Comparison of ENCODE assay signal across 33 cellular contexts in genomic region chr9:137066096-137066861, GRCh38. TPM values are rescaled to one million over a fixed set of nuclear protein-coding genes. Genes with fewer than 3 reads are reported as not detected.
"Had no signal": no experiment of that assay in that cellular context is flagged by ENCODE, and none has a peak within 500 bp of the region (broad histone marks: within the 10 kb centered on the region; RNA-seq: fewer than 3 reads in every experiment).

No MANE protein-coding gene starts in this region.

- DNase-seq: activated CD4-positive, alpha-beta T cell treated with anti-CD3 and anti-CD28 coated beads, Interleukin-2, amount 10 ng/mL, durations not matched to agents 24 days and 14 days; activated CD4-positive, alpha-beta T cell treated with anti-CD3 and anti-CD28 coated beads, Interleukin-2, amount 50 U/mL, for 4 hours; activated CD8-positive, alpha-beta T cell treated with anti-CD3 and anti-CD28 coated beads for 36 hours; activated gamma-delta T cell; activated naive CD4-positive, alpha-beta T cell treated with Interleukin-2 at 50 U/mL for 16 hours; activated T-cell treated with anti-CD3 and anti-CD28 coated beads, Interleukin-2, amount 50 U/mL, for 24 hours; adrenal gland; body of pancreas; cerebellar nuclear complex; Kasumi-1; KG1; MM.1S; MV-4-11; NCI-H1092; NCI-H1436 treated with DMSO at 0.1 percent for 48 hours; NCI-H1694 treated with DMSO at 0.1 percent for 48 hours; NCI-H2029; NCI-H510A; NCI-H526; NCI-H748 treated with DMSO at 0.1 percent for 48 hours; NK-92 treated with Interleukin-12 subunit alpha and Interleukin-12 subunit beta, amount 100 ng/mL, for 24 hours; PC-3; Peyer's patch; Right ventricle myocardium superior; RPMI8226; SW 1271; T-helper 1 cell; T1000 had no signal

- H3K36me3 Mint-ChIP-seq: activated naive CD4-positive, alpha-beta T cell treated with anti-CD3 and anti-CD28 coated beads, Interleukin-2, amount 50 U/mL, for 24 hours had no signal

- H3K27ac ChIP-seq: adrenal gland, body of pancreas, breast epithelium, Peyer's patch had no signal

- H3K36me3 ChIP-seq: adrenal gland, breast epithelium, Peyer's patch had no signal

- H3K27me3 ChIP-seq: body of pancreas had no signal

- H3K4me3 ChIP-seq: adrenal gland, body of pancreas, breast epithelium, Peyer's patch had no signal

- H3K9me3 ChIP-seq: adrenal gland, body of pancreas, breast epithelium, Peyer's patch had no signal

- H3K9me3 Mint-ChIP-seq: activated CD4-positive, alpha-beta T cell treated with anti-CD3 and anti-CD28 coated beads, Interleukin-2, amount 10 ng/mL, durations not matched to agents 24 days and 14 days; activated CD8-positive, alpha-beta T cell treated with anti-CD3 and anti-CD28 coated beads for 36 hours; activated naive CD4-positive, alpha-beta T cell treated with anti-CD3 and anti-CD28 coated beads, Interleukin-2, amount 50 U/mL, for 24 hours; activated T-cell treated with anti-CD3 and anti-CD28 coated beads, Interleukin-2, amount 50 U/mL, for 24 hours; activated T-helper 2 cell treated with anti-CD3 and anti-CD28 coated beads, Interferon-gamma antibody, Interleukin-2, Interleukin-4, amounts not matched to agents 10 μg/mL and 5 μg/mL and 100 μg/mL, durations not matched to agents 14 hours and 24 hours and 36 hours had no signal

- H3K4me3 Mint-ChIP-seq: activated CD4-positive, alpha-beta T cell treated with anti-CD3 and anti-CD28 coated beads, Interleukin-2, amount 10 ng/mL, durations not matched to agents 24 days and 14 days; activated CD8-positive, alpha-beta T cell treated with anti-CD3 and anti-CD28 coated beads for 36 hours; activated naive CD4-positive, alpha-beta T cell treated with anti-CD3 and anti-CD28 coated beads, Interleukin-2, amount 50 U/mL, for 24 hours; activated T-cell treated with anti-CD3 and anti-CD28 coated beads, Interleukin-2, amount 50 U/mL, for 24 hours had no signal

- H3K27me3 Mint-ChIP-seq: activated CD4-positive, alpha-beta T cell treated with anti-CD3 and anti-CD28 coated beads, Interleukin-2, amount 10 ng/mL, durations not matched to agents 24 days and 14 days had no signal

- H3K27ac Mint-ChIP-seq: activated CD4-positive, alpha-beta T cell treated with anti-CD3 and anti-CD28 coated beads, Interleukin-2, amount 10 ng/mL, durations not matched to agents 24 days and 14 days; activated CD8-positive, alpha-beta T cell treated with anti-CD3 and anti-CD28 coated beads for 36 hours; activated naive CD4-positive, alpha-beta T cell treated with anti-CD3 and anti-CD28 coated beads, Interleukin-2, amount 50 U/mL, for 24 hours; activated T-cell treated with anti-CD3 and anti-CD28 coated beads, Interleukin-2, amount 50 U/mL, for 24 hours; activated T-helper 2 cell treated with anti-CD3 and anti-CD28 coated beads, Interferon-gamma antibody, Interleukin-2, Interleukin-4, amounts not matched to agents 10 μg/mL and 5 μg/mL and 100 μg/mL, durations not matched to agents 14 hours and 24 hours and 36 hours had no signal

- FAIRE-seq: astrocyte had no signal

- ATAC-seq: activated CD8-positive, alpha-beta T cell treated with anti-CD3 and anti-CD28 coated beads for 36 hours; body of pancreas; PC-3 had no signal

RNA-seq across cellular contexts. Expression of gene ENTPD2, which starts 12.4 kb away (rescaled TPM):
- total RNA-seq: activated CD4-positive, alpha-beta T cell treated with anti-CD3 and anti-CD28 coated beads, Interleukin-2, amount 10 ng/mL, durations not matched to agents 24 days and 14 days; activated CD8-positive, alpha-beta T cell treated with anti-CD3 and anti-CD28 coated beads for 36 hours; activated T-helper 2 cell treated with anti-CD3 and anti-CD28 coated beads, Interferon-gamma antibody, Interleukin-2, Interleukin-4, amounts not matched to agents 10 μg/mL and 5 μg/mL and 100 μg/mL, durations not matched to agents 14 hours and 24 hours and 36 hours; T-helper 2 cell treated with Interferon-gamma antibody and Interleukin-4, amounts not matched to agents 100 ng/mL and 5 ng/mL, for 36 hours had no signal
